Comparison of ENCODE assay signal across 24 cellular contexts in the genomic region with DNA sequence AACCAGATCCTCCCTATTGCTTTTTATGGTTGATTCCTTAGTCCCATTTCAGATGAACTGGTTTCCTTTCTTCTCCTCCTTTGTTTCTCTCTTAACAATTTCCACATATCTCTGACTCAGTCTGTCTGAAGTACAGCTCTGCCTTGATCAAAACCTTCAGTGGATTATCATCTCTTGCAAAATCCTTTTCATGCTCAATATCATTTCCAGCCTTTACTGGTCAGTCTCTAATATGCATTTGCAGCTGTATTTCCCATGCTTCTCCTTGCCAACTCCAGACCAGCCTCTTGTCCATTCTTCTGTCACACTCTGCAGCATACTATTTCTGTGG.
A peak's percentile ranks its signal among the peaks of the same experiment; 100 is the strongest.
DNase-seq lines count a peak whose midpoint lies in the region; ATAC-seq, FAIRE-seq and TF ChIP-seq lines count a peak whose summit lies in the region.
"Had no signal": no experiment of that assay in that cellular context is flagged by ENCODE, and none has a peak within 500 bp of the region (broad histone marks: within the 10 kb centered on the region; RNA-seq: fewer than 3 reads in every experiment).

No MANE protein-coding gene starts in this region.

- H3K9me3 ChIP-seq in astrocyte (ENCODE audit: insufficient read depth, low read depth, low read length): no peaks in the 10 kb centered on the region
- H3K9me3 ChIP-seq: esophagus muscularis mucosa, left lung, Peyer's patch, SJCRH30, upper lobe of left lung had no signal

- no peak overlapping the region for H3K9ac ChIP-seq in astrocyte (ENCODE audit: low read length)

- no peak for TF ChIP-seq CTCF in 22Rv1 (IDR thresholded peaks at IDR 0.05)
- no peak for TF ChIP-seq CTCF in astrocyte (IDR thresholded peaks at IDR 0.05; ENCODE audit: insufficient read depth, low read depth, low read length)
- TF ChIP-seq CTCF in fibroblast of pulmonary artery (IDR thresholded peaks at IDR 0.05; ENCODE audit: low read length, missing control alignments): no peak

- H3K9me3 Mint-ChIP-seq in astrocyte (ENCODE audit: unreplicated experiment): no peaks in the 10 kb centered on the region

- ATAC-seq in GM18907 (IDR thresholded peaks at IDR 0.05; ENCODE audit: unreplicated experiment) (peak; percentile 7), HG03469 (IDR thresholded peaks at IDR 0.05; ENCODE audit: unreplicated experiment) (no peak), HG02970 (IDR thresholded peaks at IDR 0.05; ENCODE audit: low FRiP score, unreplicated experiment) (no peak)
- ATAC-seq: left lung, T-helper 17 cell had no signal

- H3K4me1 ChIP-seq in astrocyte (ENCODE audit: insufficient read depth, low read length): no peaks in the 10 kb centered on the region
- H3K4me1 ChIP-seq: esophagus muscularis mucosa, left lung, Peyer's patch, SJCRH30, upper lobe of left lung had no signal

- H3K36me3 Mint-ChIP-seq in astrocyte (ENCODE audit: low read depth, unreplicated experiment): peaks cover 4% of the 10 kb centered on the region
- H3K36me3 Mint-ChIP-seq: CD4-positive, CD25-positive, alpha-beta regulatory T cell had no signal

- H3K27me3 ChIP-seq in astrocyte (ENCODE audit: insufficient read depth, low read length): no peaks in the 10 kb centered on the region
- H3K27me3 ChIP-seq: esophagus muscularis mucosa, left lung, Peyer's patch, SJCRH30, upper lobe of left lung had no signal

- FAIRE-seq in astrocyte (lab: Jason Lieb, UNC): no peak
- FAIRE-seq: A204.1 had no signal

- H3K36me3 ChIP-seq in astrocyte (ENCODE audit: insufficient read depth, low read length): no peaks in the 10 kb centered on the region
- H3K36me3 ChIP-seq: esophagus muscularis mucosa, left lung, Peyer's patch, SJCRH30, upper lobe of left lung had no signal

- no peak overlapping the region for H3K4me3 ChIP-seq in astrocyte (ENCODE audit: insufficient read depth, low read depth, low read length)
- H3K4me3 ChIP-seq in fibroblast of pulmonary artery (replicated peaks; ENCODE audit: low read depth, low read length): no peak overlapping the region
- H3K4me3 ChIP-seq: esophagus muscularis mucosa, left lung, Peyer's patch, SJCRH30, upper lobe of left lung had no signal

- H3K79me2 ChIP-seq in astrocyte (ENCODE audit: insufficient read depth, low read length): no peaks in the 10 kb centered on the region

- DNase-seq in astrocyte (ENCODE audit: low read depth) (peak; percentile 5), fibroblast of pulmonary artery (ENCODE audit: low read depth) (peak; percentile 16), A172 (ENCODE audit: low spot score) (no peak), Ammon's horn (ENCODE audit: low spot score) (no peak)
- DNase-seq: activated CD4-positive, alpha-beta T cell treated with anti-CD3 and anti-CD28 coated beads, Interleukin-2, amount 50 U/mL, for 4 hours; activated effector memory CD4-positive, alpha-beta T cell treated with anti-CD3 and anti-CD28 coated beads, Interleukin-2, amount 50 U/mL, for 16 hours; CD4-positive, CD25-positive, alpha-beta regulatory T cell; central memory CD4-positive, alpha-beta T cell; GF-D8; head of caudate nucleus; left lung; NCI-H1105; NCI-H510A; Peyer's patch; stimulated activated CD4-positive, alpha-beta T cell treated with anti-CD3 and anti-CD28 coated beads, Interleukin-12 subunit alpha, Interleukin-12 subunit beta, amount 100 ng/mL, for 4 hours; T-helper 17 cell; upper lobe of left lung had no signal

- H3K4me1 Mint-ChIP-seq in astrocyte (ENCODE audit: low read depth, unreplicated experiment): no peaks in the 10 kb centered on the region
- H3K4me1 Mint-ChIP-seq: CD4-positive, CD25-positive, alpha-beta regulatory T cell; T-helper 17 cell had no signal

- H3K27ac ChIP-seq in 22Rv1 (peak overlapping the region; percentile 74), astrocyte (ENCODE audit: low read depth, low read length) (no peak overlapping the region)
- H3K27ac ChIP-seq: esophagus muscularis mucosa, left lung, Peyer's patch, SJCRH30, upper lobe of left lung had no signal

- no peak overlapping the region for H2AFZ ChIP-seq in astrocyte (ENCODE audit: low read depth, low read length)

- no peaks in the 10 kb centered on the region for H4K20me1 ChIP-seq in astrocyte (ENCODE audit: insufficient read depth, low read length)

- no peak overlapping the region for H3K27ac Mint-ChIP-seq in astrocyte (ENCODE audit: unreplicated experiment)
- H3K27ac Mint-ChIP-seq: CD4-positive, CD25-positive, alpha-beta regulatory T cell; T-helper 17 cell had no signal

- no peak overlapping the region for H3K4me2 ChIP-seq in astrocyte (ENCODE audit: low read length)

- no peak overlapping the region for H3K4me3 Mint-ChIP-seq in astrocyte (ENCODE audit: unreplicated experiment)
- H3K4me3 Mint-ChIP-seq: T-helper 17 cell had no signal

- no peaks in the 10 kb centered on the region for H3K27me3 Mint-ChIP-seq in astrocyte (ENCODE audit: low read depth, unreplicated experiment)
- H3K27me3 Mint-ChIP-seq: CD4-positive, CD25-positive, alpha-beta regulatory T cell; T-helper 17 cell had no signal

Comparison
In these comparisons a context has a peak if more than half of its experiments do, and no peak if none do; other contexts are left out.
1. DNase-seq: peak in astrocyte (single experiment) and fibroblast of pulmonary artery (single experiment); none in A172 (single experiment) and Ammon's horn (single experiment).